ENCODE assay signal across 13 cellular contexts in genomic region chr10:124864421-124865193, GRCh38.
DNase-seq lines count a peak whose midpoint lies in the region; ATAC-seq and TF ChIP-seq lines count a peak whose summit lies in the region.
"Had no signal": no experiment of that assay in that cellular context is flagged by ENCODE, and none has a peak within 500 bp of the region (broad histone marks: within the 10 kb centered on the region; RNA-seq: fewer than 3 reads in every experiment).

No MANE protein-coding gene starts in this region.

- no peaks in the 10 kb centered on the region for H3K36me3 ChIP-seq in body of pancreas (replicated peaks in 1 of 2; ENCODE audit: insufficient read depth in 1 of 2, low read depth in 2 of 2)
- no peaks in the 10 kb centered on the region for H3K36me3 ChIP-seq in smooth muscle cell (ENCODE audit: low read depth)

- no peak overlapping the region for H3K9ac ChIP-seq in smooth muscle cell (ENCODE audit: low read depth)

- DNase-seq in NCI-H510A treated with DMSO at 0.1 percent for 48 hours (lab: John Stamatoyannopoulos, UW), result peak; percentile 29
- no peak for DNase-seq in NCI-H510A (lab: John Stamatoyannopoulos, UW)
- peak; percentile 59 to 83 (median 72) for DNase-seq in body of pancreas
- DNase-seq in iPS-NIHi11 (ENCODE audit: low spot score), result peak; percentile 83
- DNase-seq in ureter (ENCODE audit: low spot score), result peak; percentile 82
- DNase-seq in NCI-H2107 (lab: John Stamatoyannopoulos, UW), result no peak
- no peak for DNase-seq in smooth muscle cell (lab: John Stamatoyannopoulos, UW; ENCODE audit: unreplicated experiment)
- DNase-seq: activated T-cell treated with anti-CD3 and anti-CD28 coated beads, Interleukin-2, amount 50 U/mL, for 48 hours; effector CD4-positive, alpha-beta T cell; NCI-H1105; T-cell had no signal

- ATAC-seq in body of pancreas (peak; percentile 87), HG03460 (IDR thresholded peaks at IDR 0.05; ENCODE audit: unreplicated experiment) (no peak)
- ATAC-seq: sciatic nerve, T-cell had no signal

- no peaks in the 10 kb centered on the region for H4K20me1 ChIP-seq in smooth muscle cell (ENCODE audit: low read depth)

- no peaks in the 10 kb centered on the region for H3K9me3 ChIP-seq in body of pancreas
- no peaks in the 10 kb centered on the region for H3K9me3 ChIP-seq in smooth muscle cell (replicated peaks; ENCODE audit: low read depth)

- H3F3A ChIP-seq in smooth muscle cell (ENCODE audit: low read depth), result no peaks in the 10 kb centered on the region

- intact Hi-C loops in body of pancreas (cut with DNase I), result no loop called here

- no peak overlapping the region for H3K4me2 ChIP-seq in smooth muscle cell

- TF ChIP-seq POLR2A in body of pancreas (IDR thresholded peaks at IDR 0.05), result no peak

- H3K27me3 ChIP-seq in body of pancreas, result no peaks in the 10 kb centered on the region
- no peaks in the 10 kb centered on the region for H3K27me3 ChIP-seq in smooth muscle cell (ENCODE audit: low read depth)

- H3K4me3 ChIP-seq in body of pancreas (no peak overlapping the region), smooth muscle cell (no peak overlapping the region)

- H3K4me1 ChIP-seq in body of pancreas (peaks cover 17% of the 10 kb centered on the region), smooth muscle cell (ENCODE audit: low read depth) (no peaks in the 10 kb centered on the region)

- 17 to 37% methylated on average over 5 to 10 of the region's 10 CpGs for WGBS in body of pancreas, 2 donors
- 81% methylated on average over 10 of the region's 10 CpGs for WGBS in smooth muscle cell (ENCODE audit: low lambda C conversion rate)

- H3K79me2 ChIP-seq in smooth muscle cell (ENCODE audit: low read depth), result no peaks in the 10 kb centered on the region

- no peak for TF ChIP-seq CTCF in body of pancreas (IDR thresholded peaks at IDR 0.05)
- TF ChIP-seq CTCF in smooth muscle cell (IDR thresholded peaks at IDR 0.05; ENCODE audit: borderline replicate concordance, insufficient read depth, poor library complexity, severe bottlenecking), result no peak

- no peak overlapping the region for H2AFZ ChIP-seq in smooth muscle cell (ENCODE audit: low read depth)

- peak overlapping the region in 3 of 4 donors; percentile 47 to 81 (median 74) for H3K27ac ChIP-seq in body of pancreas
- H3K27ac ChIP-seq in smooth muscle cell (ENCODE audit: low read depth), result no peak overlapping the region

Comparison
In these comparisons a context has a peak if more than half of its experiments do, and no peak if none do; other contexts are left out.
1. DNase-seq: peak in NCI-H510A treated with DMSO at 0.1 percent for 48 hours (single experiment), body of pancreas (4 of 4), iPS-NIHi11 (single experiment) and ureter (single experiment); none in NCI-H510A (single experiment), NCI-H2107 (single experiment) and smooth muscle cell (single experiment).